21 cellular contexts compared by ENCODE assay signal in genomic region chr11:109184376-109184775, GRCh38.
"Had no signal": no experiment of that assay in that cellular context is flagged by ENCODE, and none has a peak within 500 bp of the region (broad histone marks: within the 10 kb centered on the region; RNA-seq: fewer than 3 reads in every experiment).

No MANE protein-coding gene starts in this region.

- ATAC-seq: HepG2 had no signal

- FAIRE-seq: HepG2 had no signal

- DNase-seq: IMR-90, Karpas-422, KG1, MG63, NCI-H1092, NCI-H1105 treated with DMSO at 0.1 percent for 48 hours, NCI-H1417 treated with DMSO at 0.1 percent for 48 hours, NCI-H146, NCI-H1694 treated with DMSO at 0.1 percent for 48 hours, NCI-H1930, NCI-H2081 treated with DMSO at 0.1 percent for 48 hours, NCI-H2171, NCI-H226, NCI-H446, NCI-H510A, NCI-H524 treated with DMSO at 0.1 percent for 48 hours, NCI-H69, Right ventricle myocardium superior, RPMI8226, SIG-M5 had no signal
